In the genomic region with DNA sequence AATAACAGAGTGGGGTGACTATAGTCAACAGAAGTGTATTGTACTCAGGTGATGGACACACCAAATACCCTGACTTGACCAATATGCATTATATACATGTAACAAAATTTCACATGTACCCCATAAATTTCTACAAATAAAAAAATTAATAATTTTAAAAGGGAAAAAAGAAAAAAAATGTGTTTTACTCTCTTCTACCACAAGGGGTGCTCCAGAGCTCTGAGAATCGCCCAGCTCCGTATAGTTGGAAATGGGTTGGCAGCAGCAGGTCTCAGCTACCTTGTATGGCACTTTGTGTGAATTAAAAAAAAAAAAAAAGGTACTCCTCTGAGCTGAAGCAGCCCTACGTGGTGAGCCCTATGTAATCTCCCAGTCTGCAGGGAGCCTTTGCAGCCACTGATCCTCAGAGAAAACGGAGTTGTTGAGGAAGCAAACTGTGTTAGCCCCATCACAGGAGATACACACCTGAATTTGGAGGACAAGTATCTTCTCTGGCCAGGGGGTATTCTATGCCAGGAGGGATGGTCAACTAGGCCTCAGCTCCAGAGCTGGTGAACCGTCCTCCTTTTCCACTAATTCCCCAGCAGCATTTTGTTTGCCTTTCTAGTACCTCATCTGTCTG, we compare ENCODE assay signal across 8 cellular contexts. TPM values are rescaled to one million over a fixed set of nuclear protein-coding genes. Genes with fewer than 3 reads are reported as not detected.
A peak's percentile ranks its signal among the peaks of the same experiment; 100 is the strongest.
DNase-seq lines count a peak whose midpoint lies in the region; ATAC-seq and TF ChIP-seq lines count a peak whose summit lies in the region.

No MANE protein-coding gene starts in this region.

- H3K4me3 Mint-ChIP-seq in activated naive CD8-positive, alpha-beta T cell treated with anti-CD3 and anti-CD28 coated beads for 36 hours, result no peak overlapping the region

- intact Hi-C loops in body of pancreas (cut with DNase I) (no loop called here), mucosa of descending colon (cut with DNase I, micrococcal nuclease) (no loop called here)

- no peak overlapping the region for H3K27ac ChIP-seq in body of pancreas

- TF ChIP-seq CTCF in body of pancreas (IDR thresholded peaks at IDR 0.05) (peak; percentile 36 to 50 (median 41)), mucosa of descending colon (IDR thresholded peaks at IDR 0.05) (peak; percentile 15)

- H3K4me1 ChIP-seq in body of pancreas (peaks cover 8% of the 10 kb centered on the region), mucosa of descending colon (ENCODE audit: low read depth) (no peaks in the 10 kb centered on the region)

- 21 to 25% methylated on average over 4 of the region's 5 CpGs for WGBS in body of pancreas, 2 donors

- DNase-seq in ELR (ENCODE audit: low read depth) (peak; percentile 16), body of pancreas (peak in 2 of 4 donors; percentile 17 to 27), mucosa of descending colon (no peak), DMS79 (lab: John Stamatoyannopoulos, UW) (no peak), NCI-H345 (lab: John Stamatoyannopoulos, UW) (no peak)
- no peak for DNase-seq in activated naive CD8-positive, alpha-beta T cell treated with anti-CD3 and anti-CD28 coated beads for 36 hours

- H3K9me3 ChIP-seq in body of pancreas, result no peaks in the 10 kb centered on the region
- no peaks in the 10 kb centered on the region for H3K9me3 ChIP-seq in mucosa of descending colon

- ATAC-seq in HG02885 (IDR thresholded peaks at IDR 0.05; ENCODE audit: poor library complexity, unreplicated experiment) (peak; percentile 59), body of pancreas (no peak), mucosa of descending colon (peak; percentile 44), HG02798 (IDR thresholded peaks at IDR 0.05; ENCODE audit: poor library complexity, unreplicated experiment) (no peak)

- H3K36me3 Mint-ChIP-seq in activated naive CD8-positive, alpha-beta T cell treated with anti-CD3 and anti-CD28 coated beads for 36 hours, result no peaks in the 10 kb centered on the region

- no peaks in the 10 kb centered on the region for H3K27me3 Mint-ChIP-seq in activated naive CD8-positive, alpha-beta T cell treated with anti-CD3 and anti-CD28 coated beads for 36 hours

- TF ChIP-seq POLR2A in body of pancreas (IDR thresholded peaks at IDR 0.05), result no peak

- no peaks in the 10 kb centered on the region for H3K27me3 ChIP-seq in body of pancreas

- no peaks in the 10 kb centered on the region for H3K4me1 Mint-ChIP-seq in activated naive CD8-positive, alpha-beta T cell treated with anti-CD3 and anti-CD28 coated beads for 36 hours

- no peak overlapping the region for H3K27ac Mint-ChIP-seq in activated naive CD8-positive, alpha-beta T cell treated with anti-CD3 and anti-CD28 coated beads for 36 hours

- H3K36me3 ChIP-seq in body of pancreas (replicated peaks in 1 of 2; ENCODE audit: insufficient read depth in 1 of 2, low read depth in 2 of 2) (no peaks in the 10 kb centered on the region), mucosa of descending colon (ENCODE audit: low read depth) (no peaks in the 10 kb centered on the region)

- no peaks in the 10 kb centered on the region for H3K9me3 Mint-ChIP-seq in activated naive CD8-positive, alpha-beta T cell treated with anti-CD3 and anti-CD28 coated beads for 36 hours

- no peak overlapping the region for H3K4me3 ChIP-seq in body of pancreas
- H3K4me3 ChIP-seq in mucosa of descending colon, result no peak overlapping the region

RNA-seq across cellular contexts. Expression of gene POLA1, which starts 17.2 kb away (rescaled TPM):
- total RNA-seq in body of pancreas (1 to 10 TPM; 5.7 to 9.9 TPM), mucosa of descending colon (10 to 100 TPM; 11.5 to 14.4 (median 12.5) TPM)
- total RNA-seq in activated naive CD8-positive, alpha-beta T cell treated with anti-CD3 and anti-CD28 coated beads for 36 hours, result 10 to 100 TPM; 48.3 to 48.4 TPM

RNA-seq across cellular contexts. Expression of gene PCYT1B, which starts 29.4 kb away (rescaled TPM):
- 1 to 10 TPM; 1.3 to 3.0 TPM for total RNA-seq in body of pancreas
- 1 to 10 TPM in 1 of 3 donors, under 1 TPM in 1, not detected in 1; 0.39 to 2.4 TPM for total RNA-seq in mucosa of descending colon
- under 1 TPM; 0.49 to 0.74 TPM for total RNA-seq in activated naive CD8-positive, alpha-beta T cell treated with anti-CD3 and anti-CD28 coated beads for 36 hours

Comparison
In these comparisons a context has a peak if more than half of its experiments do, and no peak if none do; other contexts are left out.
1. ATAC-seq: peak in HG02885 (single experiment) and mucosa of descending colon (single experiment); none in body of pancreas (single experiment) and HG02798 (single experiment).